16 cellular contexts compared by ENCODE assay signal in genomic region chr9:24899463-24899862, GRCh38.
"Had no signal": no experiment of that assay in that cellular context is flagged by ENCODE, and none has a peak within 500 bp of the region (broad histone marks: within the 10 kb centered on the region; RNA-seq: fewer than 3 reads in every experiment).

No MANE protein-coding gene starts in this region.

- H3K36me3 ChIP-seq: uterus had no signal

- DNase-seq: activated CD4-positive, alpha-beta T cell treated with anti-CD3 and anti-CD28 coated beads for 1 hour; activated CD4-positive, alpha-beta T cell treated with anti-CD3 and anti-CD28 coated beads, Interleukin-2, amount 50 U/mL, for 1 hour; activated CD8-positive, alpha-beta T cell treated with anti-CD3 and anti-CD28 coated beads, Interleukin-2, amount 10 ng/mL, durations not matched to agents 7 days and 5 days; activated gamma-delta T cell; activated naive CD4-positive, alpha-beta T cell treated with anti-CD3 and anti-CD28 coated beads, Interleukin-2, amount 50 U/mL, for 16 hours; activated naive CD8-positive, alpha-beta T cell treated with anti-CD3 and anti-CD28 coated beads, Interleukin-2, amount 50 U/mL, for 24 hours; effector memory CD4-positive, alpha-beta T cell; foreskin keratinocyte; natural killer cell; retina; stimulated activated CD4-positive, alpha-beta T cell treated with anti-CD3 and anti-CD28 coated beads, Interleukin-4, amount 100 ng/mL, for 1 hour; stimulated activated naive CD4-positive, alpha-beta T cell; testis; trophoblast cell; uterus had no signal

- H3K27me3 ChIP-seq: foreskin keratinocyte, testis, uterus had no signal

- ATAC-seq: activated CD8-positive, alpha-beta T cell treated with anti-CD3 and anti-CD28 coated beads, Interleukin-2, amount 10 ng/mL, durations not matched to agents 7 days and 5 days; activated naive CD8-positive, alpha-beta T cell treated with anti-CD3 and anti-CD28 coated beads, Interleukin-2, amount 50 U/mL, for 24 hours; foreskin keratinocyte; left lobe of liver; natural killer cell had no signal

- H3K9me3 ChIP-seq: testis, uterus had no signal

- H3K4me3 ChIP-seq: testis, uterus had no signal

- H3K27ac ChIP-seq: foreskin keratinocyte, testis, uterus had no signal
